ENCODE assay signal across 26 cellular contexts in genomic region chr6:1945235-1945832, GRCh38.
"Had no signal": no experiment of that assay in that cellular context is flagged by ENCODE, and none has a peak within 500 bp of the region (broad histone marks: within the 10 kb centered on the region; RNA-seq: fewer than 3 reads in every experiment).

No MANE protein-coding gene starts in this region.

- H3K9me3 Mint-ChIP-seq: activated naive CD4-positive, alpha-beta T cell treated with anti-CD3 and anti-CD28 coated beads, Interleukin-2, amount 50 U/mL, for 24 hours; T-helper 1 cell treated with Interleukin-12 subunit alpha and Interleukin-12 subunit beta and Interleukin-4 antibody, amounts not matched to agents 30 μg/mL and 1 μg/mL, for 36 hours had no signal

- H3K4me3 Mint-ChIP-seq: activated CD8-positive, alpha-beta T cell treated with anti-CD3 and anti-CD28 coated beads, Interleukin-2, amount 10 ng/mL, durations not matched to agents 7 days and 5 days; activated naive CD4-positive, alpha-beta T cell treated with anti-CD3 and anti-CD28 coated beads, Interleukin-2, amount 50 U/mL, for 24 hours; T-helper 1 cell treated with Interleukin-12 subunit alpha and Interleukin-12 subunit beta and Interleukin-4 antibody, amounts not matched to agents 30 μg/mL and 1 μg/mL, for 36 hours had no signal

- H3K27ac ChIP-seq: ascending aorta, body of pancreas, SJSA1 had no signal

- H3K4me1 Mint-ChIP-seq: activated naive CD4-positive, alpha-beta T cell treated with anti-CD3 and anti-CD28 coated beads, Interleukin-2, amount 50 U/mL, for 24 hours had no signal

- H3K27me3 ChIP-seq: ascending aorta, body of pancreas, SJSA1 had no signal

- H3K36me3 ChIP-seq: ascending aorta, SJSA1 had no signal

- H3K27ac Mint-ChIP-seq: activated CD8-positive, alpha-beta T cell treated with anti-CD3 and anti-CD28 coated beads, Interleukin-2, amount 10 ng/mL, durations not matched to agents 7 days and 5 days; activated naive CD4-positive, alpha-beta T cell treated with anti-CD3 and anti-CD28 coated beads, Interleukin-2, amount 50 U/mL, for 24 hours; T-helper 1 cell treated with Interleukin-12 subunit alpha and Interleukin-12 subunit beta and Interleukin-4 antibody, amounts not matched to agents 30 μg/mL and 1 μg/mL, for 36 hours had no signal

- H3K4me1 ChIP-seq: ascending aorta, body of pancreas, SJSA1 had no signal

- DNase-seq: activated CD4-positive, alpha-beta T cell treated with anti-CD3 and anti-CD28 coated beads for 48 hours; activated CD4-positive, alpha-beta T cell treated with anti-CD3 and anti-CD28 coated beads, Interleukin-2, amount 50 U/mL, for 4 hours; activated CD4-positive, CD25-positive, alpha-beta regulatory T cell treated with anti-CD3 and anti-CD28 coated beads, Interleukin-2, amount 50 U/mL, for 72 hours; activated CD8-positive, alpha-beta memory T cell treated with anti-CD3 and anti-CD28 coated beads, Interleukin-2, amount 50 U/mL, for 48 hours; activated CD8-positive, alpha-beta T cell treated with anti-CD3 and anti-CD28 coated beads, Interleukin-2, amount 10 ng/mL, durations not matched to agents 7 days and 5 days; activated T-cell treated with anti-CD3 and anti-CD28 coated beads, Interleukin-2, amount 50 U/mL, for 1 hour; body of pancreas; central memory CD4-positive, alpha-beta T cell; Kasumi-1; NCI-H1105 treated with DMSO at 0.1 percent for 48 hours; NCI-H146; NCI-H1930; NCI-H2107; NCI-H2171 treated with DMSO at 0.1 percent for 48 hours; NCI-H345; NCI-H510A; NCI-H526 treated with DMSO at 0.1 percent for 48 hours; PC-3; SHP77 had no signal

- H3K27me3 Mint-ChIP-seq: activated naive CD4-positive, alpha-beta T cell treated with anti-CD3 and anti-CD28 coated beads, Interleukin-2, amount 50 U/mL, for 24 hours had no signal

- FAIRE-seq: bronchial epithelial cell, RCC 7860 had no signal

- H3K4me3 ChIP-seq: ascending aorta, body of pancreas, SJSA1 had no signal

- ATAC-seq: activated CD8-positive, alpha-beta T cell treated with anti-CD3 and anti-CD28 coated beads, Interleukin-2, amount 10 ng/mL, durations not matched to agents 7 days and 5 days; body of pancreas; PC-3; SK-N-SH treated with all-trans-retinoic acid at 6 μM for 48 hours had no signal

- H3K9me3 ChIP-seq: ascending aorta, body of pancreas, SJSA1 had no signal
